ENCODE assay signal across 17 cellular contexts in the genomic region with DNA sequence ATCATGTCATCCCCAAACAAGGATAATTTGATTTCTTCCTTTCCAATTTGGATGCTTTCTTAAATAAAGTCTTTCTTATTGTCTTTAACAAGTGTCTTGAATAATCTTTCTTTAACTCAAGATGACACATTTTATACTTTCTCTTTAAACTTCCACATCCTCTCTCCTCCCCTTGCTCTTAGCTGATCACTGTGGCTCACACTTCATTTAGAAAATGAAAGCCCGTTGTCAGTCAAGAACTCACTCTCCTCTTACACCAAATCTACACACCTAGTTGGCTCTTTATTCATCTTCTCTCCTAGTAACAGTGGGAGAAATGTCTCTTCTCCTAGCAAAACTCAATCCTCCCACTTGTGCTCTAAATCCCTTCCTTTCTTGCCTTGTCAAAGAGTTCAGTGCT. TPM values are rescaled to one million over a fixed set of nuclear protein-coding genes. Genes with fewer than 3 reads are reported as not detected.
DNase-seq lines count a peak whose midpoint lies in the region; ATAC-seq and TF ChIP-seq lines count a peak whose summit lies in the region.
"Had no signal": no experiment of that assay in that cellular context is flagged by ENCODE, and none has a peak within 500 bp of the region (broad histone marks: within the 10 kb centered on the region; RNA-seq: fewer than 3 reads in every experiment).

No MANE protein-coding gene starts in this region.

- WGBS in thyroid gland, 2 donors, result 40 to 60% methylated on average over 1 of the region's 1 CpG

- H3K27me3 ChIP-seq in thyroid gland, result no peaks in the 10 kb centered on the region

- H3K36me3 ChIP-seq in thyroid gland, result no peaks in the 10 kb centered on the region

- DNase-seq in activated T-cell treated with anti-CD3 and anti-CD28 coated beads, Interleukin-2, amount 50 U/mL, for 48 hours, result no peak
- DNase-seq in thyroid gland, result no peak
- no peak for DNase-seq in DMS153 treated with DMSO at 0.1 percent for 48 hours (lab: John Stamatoyannopoulos, UW; ENCODE audit: unreplicated experiment)
- no peak for DNase-seq in activated T-cell treated with anti-CD3 and anti-CD28 coated beads for 4 hours
- DNase-seq: activated CD4-positive, alpha-beta T cell treated with anti-CD3 and anti-CD28 coated beads for 36 hours; DMS 273 treated with DMSO at 0.1 percent for 48 hours; endodermal cell; kidney glomerular epithelial cell; MV-4-11; PC-3; stimulated activated naive CD8-positive, alpha-beta T cell treated with anti-CD3 and anti-CD28 coated beads, Interleukin-15, Interleukin-2, amounts not matched to agents 100 U/mL and 50 U/mL, for 24 hours had no signal

- H3K4me1 ChIP-seq in thyroid gland, result peaks cover 0 to 7% of the 10 kb centered on the region in 2 donors

- TF ChIP-seq POLR2A in thyroid gland (IDR thresholded peaks at IDR 0.05), result no peak

- TF ChIP-seq CTCF in thyroid gland (IDR thresholded peaks at IDR 0.05), result no peak

- ATAC-seq in GM18499 (IDR thresholded peaks at IDR 0.05; ENCODE audit: insufficient read depth, unreplicated experiment) (peak; percentile 69), GM19452 (IDR thresholded peaks at IDR 0.05; ENCODE audit: unreplicated experiment) (peak; percentile 91), HG02642 (IDR thresholded peaks at IDR 0.05; ENCODE audit: poor library complexity, unreplicated experiment) (peak; percentile 72), HG03439 (IDR thresholded peaks at IDR 0.05; ENCODE audit: unreplicated experiment) (peak; percentile 84)
- ATAC-seq: activated CD4-positive, alpha-beta T cell treated with anti-CD3 and anti-CD28 coated beads for 36 hours; PC-3; stimulated activated naive CD8-positive, alpha-beta T cell treated with anti-CD3 and anti-CD28 coated beads, Interleukin-15, Interleukin-2, amounts not matched to agents 100 U/mL and 50 U/mL, for 24 hours had no signal

- intact Hi-C loops in thyroid gland (cut with DNase I), result no loop called here

- no peaks in the 10 kb centered on the region for H3K9me3 ChIP-seq in thyroid gland

- H3K4me3 ChIP-seq in thyroid gland (replicated peaks in 1 of 3), result no peak overlapping the region

- H3K27ac ChIP-seq in thyroid gland, result no peak overlapping the region

RNA-seq across cellular contexts. Expression of a gene that starts 10.4 kb away (rescaled TPM):
- total RNA-seq in thyroid gland, result 1,000 to 10,000 TPM; 1,352 to 4,044 (median 2,415) TPM
- total RNA-seq: activated CD4-positive, alpha-beta T cell treated with anti-CD3 and anti-CD28 coated beads for 36 hours; activated T-helper 2 cell treated with anti-CD3 and anti-CD28 coated beads, Interferon-gamma antibody, Interleukin-2, Interleukin-4, amounts not matched to agents 10 μg/mL and 5 μg/mL and 100 μg/mL, durations not matched to agents 14 hours and 24 hours and 36 hours; glomerular endothelial cell; PC-3 had no signal
